ENCODE assay signal across 1 cellular context in the genomic region with DNA sequence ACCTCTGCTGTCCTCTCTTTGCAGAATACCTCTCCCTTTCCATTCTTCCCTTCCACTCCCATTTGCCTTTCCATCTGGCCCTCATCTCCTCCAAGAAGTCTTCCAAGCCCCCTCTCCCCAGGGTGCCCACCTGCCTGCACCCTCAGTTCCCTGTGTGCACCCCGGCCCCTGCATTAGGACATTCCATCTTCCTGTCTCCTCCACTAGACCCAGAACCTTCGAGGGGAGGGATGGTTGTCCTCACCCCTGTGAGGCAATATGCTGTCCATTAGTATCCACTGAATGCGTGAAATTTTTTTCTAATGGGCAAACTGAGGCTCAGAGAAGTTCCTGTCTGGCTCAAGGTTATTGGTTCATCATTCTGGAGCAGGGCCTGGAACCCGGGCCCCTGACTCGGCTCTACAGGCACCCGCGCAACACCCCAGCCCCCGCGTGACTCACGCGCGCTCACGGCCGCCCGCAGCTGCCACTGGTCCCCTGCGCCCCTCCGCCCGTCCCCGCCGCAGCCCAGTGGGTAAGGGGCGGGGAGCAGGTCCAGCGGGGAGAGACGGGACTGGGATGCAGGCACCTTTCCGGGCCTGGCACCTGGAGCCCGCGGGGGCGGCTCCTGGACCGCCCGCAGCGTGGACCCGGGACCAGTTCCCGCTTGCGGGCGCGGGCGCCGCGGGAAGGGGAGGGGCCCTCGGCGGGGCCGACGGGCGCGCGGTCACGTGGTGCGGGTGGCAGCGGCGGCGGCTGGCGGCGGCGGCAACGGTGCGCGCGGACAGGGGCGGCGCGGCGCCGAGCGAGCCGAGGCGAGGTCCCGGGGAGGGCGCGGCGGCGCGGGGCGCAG.
TF ChIP-seq lines count a peak whose summit lies in the region.

No MANE protein-coding gene starts in this region.

TF ChIP-seq in GM23338, 12 proteins besides CTCF, POLR2A, EP300 and RAD21 (continued from another document):
- TF ChIP-seq ZNF462 (CRISPR knock-in tag; IDR thresholded peaks at IDR 0.05) (no peak), ZNF114 (CRISPR knock-in tag; IDR thresholded peaks at IDR 0.05) (no peak)
